Comparison of ENCODE assay signal across 1 cellular context in the genomic region with DNA sequence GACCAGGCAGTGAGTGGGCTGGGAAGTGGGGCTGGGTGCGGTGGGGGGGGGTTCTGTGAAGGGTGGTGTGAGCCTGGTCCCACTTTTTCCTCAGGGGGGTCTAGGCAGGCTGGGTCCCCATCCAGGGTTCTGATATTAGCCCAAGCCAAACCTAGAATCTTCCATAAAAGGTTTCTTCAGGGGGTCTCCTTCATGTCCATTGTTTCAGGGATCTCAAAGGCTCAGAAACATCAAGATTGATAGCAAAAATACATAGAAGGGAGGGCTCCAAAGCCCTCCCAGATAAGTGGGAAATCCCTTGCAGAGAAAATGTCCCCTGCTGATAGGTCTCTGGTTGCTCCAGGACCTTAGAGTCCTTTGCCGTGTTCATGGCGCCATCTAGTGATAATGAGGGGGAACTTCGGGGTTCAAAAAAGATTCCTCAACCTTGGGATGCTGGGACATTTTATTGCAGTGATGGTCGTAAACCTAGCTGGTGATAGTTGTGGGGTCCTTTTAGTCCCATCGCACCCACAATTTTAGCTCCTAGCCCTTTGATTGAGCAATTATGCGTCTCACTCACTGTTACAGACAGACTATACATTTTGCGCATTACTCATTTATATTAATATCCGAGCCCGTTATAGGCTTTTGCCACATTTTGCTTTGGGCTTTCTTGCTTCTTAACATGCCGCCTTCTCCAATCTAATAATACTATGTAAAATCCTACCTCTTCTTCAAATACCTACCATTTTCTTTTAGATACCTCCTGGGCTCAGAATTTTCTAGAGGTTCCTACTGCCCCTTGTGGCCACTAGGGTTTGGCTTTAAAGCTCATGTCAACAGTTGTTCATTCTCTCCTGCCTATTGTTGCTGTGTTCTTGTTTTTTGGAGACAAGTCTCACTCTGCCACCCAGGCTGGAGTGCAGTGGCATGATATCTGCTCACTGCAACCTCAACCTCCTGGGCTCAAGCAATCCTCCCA.
TF ChIP-seq lines count a peak whose summit lies in the region.

No MANE protein-coding gene starts in this region.

TF ChIP-seq in H1, 55 proteins besides CTCF, POLR2A, EP300 and RAD21:
- TF ChIP-seq TAF7 (optimal IDR thresholded peaks at IDR 0.05; ENCODE audit: borderline replicate concordance, low read depth, low read length) (no peak), JUN (IDR thresholded peaks at IDR 0.05; ENCODE audit: low read depth, low read length) (no peak), SIRT6 (IDR thresholded peaks at IDR 0.05; ENCODE audit: low read length) (no peak), HDAC6 (IDR thresholded peaks at IDR 0.05; ENCODE audit: low read depth, low read length) (no peak), CBX5 (IDR thresholded peaks at IDR 0.05; ENCODE audit: low read depth, low read length) (no peak), NANOG (IDR thresholded peaks at IDR 0.05; ENCODE audit: insufficient read depth, low read depth, low read length, poor library complexity, severe bottlenecking) (no peak), SIX5 (IDR thresholded peaks at IDR 0.05; ENCODE audit: low read depth, low read length) (no peak), CEBPB (IDR thresholded peaks at IDR 0.05; ENCODE audit: low read depth, low read length) (0 out of 2 replicates have a peak, but pooled peaks have one; percentile 38), FOSL1 (IDR thresholded peaks at IDR 0.05; ENCODE audit: insufficient read depth, low read depth, low read length) (no peak), CHD2 (IDR thresholded peaks at IDR 0.05; ENCODE audit: low read length) (no peak), SRF (IDR thresholded peaks at IDR 0.05; ENCODE audit: low read depth, low read length) (no peak), EZH2 (IDR thresholded peaks at IDR 0.05; ENCODE audit: low read depth, low read length, severe bottlenecking) (no peak), RBBP5 (IDR thresholded peaks at IDR 0.05; ENCODE audit: borderline replicate concordance, low read depth, low read length) (no peak), TEAD4 (IDR thresholded peaks at IDR 0.05; ENCODE audit: low read depth, low read length) (peak; percentile 44; the same call in 1 of the 2 replicates), JUND (IDR thresholded peaks at IDR 0.05; ENCODE audit: low read length) (no peak), ATF2 (IDR thresholded peaks at IDR 0.05; ENCODE audit: low read length) (no peak), EGR1 (IDR thresholded peaks at IDR 0.05; ENCODE audit: borderline replicate concordance, low read depth, low read length) (no peak), KDM4A (IDR thresholded peaks at IDR 0.05; ENCODE audit: low read depth, low read length, severe bottlenecking) (no peak), GTF2F1 (IDR thresholded peaks at IDR 0.05; ENCODE audit: borderline replicate concordance, low read depth, low read length) (no peak; the same call in 1 of the 2 replicates), SP4 (IDR thresholded peaks at IDR 0.05; ENCODE audit: low read length) (0 out of 2 replicates have a peak, but pooled peaks have one; percentile 46), KDM5A (IDR thresholded peaks at IDR 0.05; ENCODE audit: low read length) (peak; percentile 44; the same call in 1 of the 2 replicates), E2F6 (IDR thresholded peaks at IDR 0.05) (no peak), RXRA (IDR thresholded peaks at IDR 0.05; ENCODE audit: insufficient read depth, low read depth, low read length) (no peak), SP1 (IDR thresholded peaks at IDR 0.05; ENCODE audit: low read depth, low read length) (0 out of 2 replicates have a peak, but pooled peaks have one; percentile 18), RFX5 (IDR thresholded peaks at IDR 0.05; ENCODE audit: borderline replicate concordance, low read depth, low read length) (no peak), CHD1 (IDR thresholded peaks at IDR 0.05; ENCODE audit: low read depth, low read length) (no peak), BRCA1 (IDR thresholded peaks at IDR 0.05; ENCODE audit: low read depth, low read length) (no peak), SIN3A (conservative IDR thresholded peaks at IDR 0.05 in 1 of 2, IDR thresholded peaks at IDR 0.05 in 1 of 2; ENCODE audit: low read depth in 1 of 2, low read length in 2 of 2) (no peak; a peak in 1 of 4 replicates), TAF1 (IDR thresholded peaks at IDR 0.05; ENCODE audit: low read depth, low read length) (no peak), YY1 (IDR thresholded peaks at IDR 0.05; ENCODE audit: low read depth, low read length) (peak; percentile 66), ATF3 (IDR thresholded peaks at IDR 0.05; ENCODE audit: insufficient read depth, low read depth, low read length) (no peak), PHF8 (conservative IDR thresholded peaks at IDR 0.05; ENCODE audit: low read depth, low read length) (no peak), BACH1 (IDR thresholded peaks at IDR 0.05; ENCODE audit: low read length) (no peak), GABPA (IDR thresholded peaks at IDR 0.05; ENCODE audit: borderline replicate concordance, insufficient read depth, low read length) (no peak; the same call in 1 of the 2 replicates), POLR2AphosphoS5 (IDR thresholded peaks at IDR 0.05; ENCODE audit: low read depth, low read length) (no peak), MAFK (IDR thresholded peaks at IDR 0.05; ENCODE audit: low read depth, low read length) (no peak), KDM1A (IDR thresholded peaks at IDR 0.05; ENCODE audit: borderline replicate concordance, low read length) (no peak), SUZ12 (IDR thresholded peaks at IDR 0.05; ENCODE audit: low read length) (no peak), RNF2 (IDR thresholded peaks at IDR 0.05; ENCODE audit: borderline replicate concordance, low read depth, low read length, missing control alignments, poor library complexity, severe bottlenecking) (no peak), HDAC2 (IDR thresholded peaks at IDR 0.05; ENCODE audit: borderline replicate concordance in 1 of 2, low read depth in 2 of 2, low read length in 2 of 2) (no peak), SAP30 (IDR thresholded peaks at IDR 0.05; ENCODE audit: insufficient read depth, insufficient replicate concordance, low read length) (no peak)
- TF ChIP-seq, protein P1, sequence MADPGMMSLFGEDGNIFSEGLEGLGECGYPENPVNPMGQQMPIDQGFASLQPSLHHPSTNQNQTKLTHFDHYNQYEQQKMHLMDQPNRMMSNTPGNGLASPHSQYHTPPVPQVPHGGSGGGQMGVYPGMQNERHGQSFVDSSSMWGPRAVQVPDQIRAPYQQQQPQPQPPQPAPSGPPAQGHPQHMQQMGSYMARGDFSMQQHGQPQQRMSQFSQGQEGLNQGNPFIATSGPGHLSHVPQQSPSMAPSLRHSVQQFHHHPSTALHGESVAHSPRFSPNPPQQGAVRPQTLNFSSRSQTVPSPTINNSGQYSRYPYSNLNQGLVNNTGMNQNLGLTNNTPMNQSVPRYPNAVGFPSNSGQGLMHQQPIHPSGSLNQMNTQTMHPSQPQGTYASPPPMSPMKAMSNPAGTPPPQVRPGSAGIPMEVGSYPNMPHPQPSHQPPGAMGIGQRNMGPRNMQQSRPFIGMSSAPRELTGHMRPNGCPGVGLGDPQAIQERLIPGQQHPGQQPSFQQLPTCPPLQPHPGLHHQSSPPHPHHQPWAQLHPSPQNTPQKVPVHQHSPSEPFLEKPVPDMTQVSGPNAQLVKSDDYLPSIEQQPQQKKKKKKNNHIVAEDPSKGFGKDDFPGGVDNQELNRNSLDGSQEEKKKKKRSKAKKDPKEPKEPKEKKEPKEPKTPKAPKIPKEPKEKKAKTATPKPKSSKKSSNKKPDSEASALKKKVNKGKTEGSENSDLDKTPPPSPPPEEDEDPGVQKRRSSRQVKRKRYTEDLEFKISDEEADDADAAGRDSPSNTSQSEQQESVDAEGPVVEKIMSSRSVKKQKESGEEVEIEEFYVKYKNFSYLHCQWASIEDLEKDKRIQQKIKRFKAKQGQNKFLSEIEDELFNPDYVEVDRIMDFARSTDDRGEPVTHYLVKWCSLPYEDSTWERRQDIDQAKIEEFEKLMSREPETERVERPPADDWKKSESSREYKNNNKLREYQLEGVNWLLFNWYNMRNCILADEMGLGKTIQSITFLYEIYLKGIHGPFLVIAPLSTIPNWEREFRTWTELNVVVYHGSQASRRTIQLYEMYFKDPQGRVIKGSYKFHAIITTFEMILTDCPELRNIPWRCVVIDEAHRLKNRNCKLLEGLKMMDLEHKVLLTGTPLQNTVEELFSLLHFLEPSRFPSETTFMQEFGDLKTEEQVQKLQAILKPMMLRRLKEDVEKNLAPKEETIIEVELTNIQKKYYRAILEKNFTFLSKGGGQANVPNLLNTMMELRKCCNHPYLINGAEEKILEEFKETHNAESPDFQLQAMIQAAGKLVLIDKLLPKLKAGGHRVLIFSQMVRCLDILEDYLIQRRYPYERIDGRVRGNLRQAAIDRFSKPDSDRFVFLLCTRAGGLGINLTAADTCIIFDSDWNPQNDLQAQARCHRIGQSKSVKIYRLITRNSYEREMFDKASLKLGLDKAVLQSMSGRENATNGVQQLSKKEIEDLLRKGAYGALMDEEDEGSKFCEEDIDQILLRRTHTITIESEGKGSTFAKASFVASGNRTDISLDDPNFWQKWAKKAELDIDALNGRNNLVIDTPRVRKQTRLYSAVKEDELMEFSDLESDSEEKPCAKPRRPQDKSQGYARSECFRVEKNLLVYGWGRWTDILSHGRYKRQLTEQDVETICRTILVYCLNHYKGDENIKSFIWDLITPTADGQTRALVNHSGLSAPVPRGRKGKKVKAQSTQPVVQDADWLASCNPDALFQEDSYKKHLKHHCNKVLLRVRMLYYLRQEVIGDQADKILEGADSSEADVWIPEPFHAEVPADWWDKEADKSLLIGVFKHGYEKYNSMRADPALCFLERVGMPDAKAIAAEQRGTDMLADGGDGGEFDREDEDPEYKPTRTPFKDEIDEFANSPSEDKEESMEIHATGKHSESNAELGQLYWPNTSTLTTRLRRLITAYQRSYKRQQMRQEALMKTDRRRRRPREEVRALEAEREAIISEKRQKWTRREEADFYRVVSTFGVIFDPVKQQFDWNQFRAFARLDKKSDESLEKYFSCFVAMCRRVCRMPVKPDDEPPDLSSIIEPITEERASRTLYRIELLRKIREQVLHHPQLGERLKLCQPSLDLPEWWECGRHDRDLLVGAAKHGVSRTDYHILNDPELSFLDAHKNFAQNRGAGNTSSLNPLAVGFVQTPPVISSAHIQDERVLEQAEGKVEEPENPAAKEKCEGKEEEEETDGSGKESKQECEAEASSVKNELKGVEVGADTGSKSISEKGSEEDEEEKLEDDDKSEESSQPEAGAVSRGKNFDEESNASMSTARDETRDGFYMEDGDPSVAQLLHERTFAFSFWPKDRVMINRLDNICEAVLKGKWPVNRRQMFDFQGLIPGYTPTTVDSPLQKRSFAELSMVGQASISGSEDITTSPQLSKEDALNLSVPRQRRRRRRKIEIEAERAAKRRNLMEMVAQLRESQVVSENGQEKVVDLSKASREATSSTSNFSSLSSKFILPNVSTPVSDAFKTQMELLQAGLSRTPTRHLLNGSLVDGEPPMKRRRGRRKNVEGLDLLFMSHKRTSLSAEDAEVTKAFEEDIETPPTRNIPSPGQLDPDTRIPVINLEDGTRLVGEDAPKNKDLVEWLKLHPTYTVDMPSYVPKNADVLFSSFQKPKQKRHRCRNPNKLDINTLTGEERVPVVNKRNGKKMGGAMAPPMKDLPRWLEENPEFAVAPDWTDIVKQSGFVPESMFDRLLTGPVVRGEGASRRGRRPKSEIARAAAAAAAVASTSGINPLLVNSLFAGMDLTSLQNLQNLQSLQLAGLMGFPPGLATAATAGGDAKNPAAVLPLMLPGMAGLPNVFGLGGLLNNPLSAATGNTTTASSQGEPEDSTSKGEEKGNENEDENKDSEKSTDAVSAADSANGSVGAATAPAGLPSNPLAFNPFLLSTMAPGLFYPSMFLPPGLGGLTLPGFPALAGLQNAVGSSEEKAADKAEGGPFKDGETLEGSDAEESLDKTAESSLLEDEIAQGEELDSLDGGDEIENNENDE (IDR thresholded peaks at IDR 0.05; ENCODE audit: insufficient replicate concordance, low read length) = no peak
